Comparison of ENCODE assay signal across 18 cellular contexts in the genomic region with DNA sequence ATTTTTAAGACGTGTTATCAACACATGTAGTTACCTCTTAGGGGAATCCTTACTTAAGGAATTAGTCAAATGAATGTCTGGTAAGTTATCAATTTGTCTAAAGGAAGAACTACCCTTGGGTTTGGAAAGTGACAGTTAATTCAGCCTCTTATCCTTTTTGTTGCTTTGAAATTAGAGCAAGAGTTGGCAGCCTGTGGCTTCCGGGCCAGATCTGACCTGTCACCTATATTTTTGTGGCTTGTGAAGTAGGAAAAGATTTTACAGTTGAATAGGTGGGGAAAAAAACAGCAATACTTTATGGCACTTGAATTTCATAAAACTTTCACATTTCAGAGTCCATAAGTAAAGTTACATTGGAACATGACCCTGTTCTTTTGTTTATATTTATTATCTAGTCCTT. TPM values are rescaled to one million over a fixed set of nuclear protein-coding genes. Genes with fewer than 3 reads are reported as not detected.
DNase-seq lines count a peak whose midpoint lies in the region; ATAC-seq, FAIRE-seq and TF ChIP-seq lines count a peak whose summit lies in the region.
"Had no signal": no experiment of that assay in that cellular context is flagged by ENCODE, and none has a peak within 500 bp of the region (broad histone marks: within the 10 kb centered on the region; RNA-seq: fewer than 3 reads in every experiment).

No MANE protein-coding gene starts in this region.

- H3K9ac ChIP-seq in adipocyte (ENCODE audit: low read length): peak overlapping the region; percentile 1
- H3K9ac ChIP-seq: GM23248 had no signal

- peak overlapping the region; percentile 2 for H3K4me3 ChIP-seq in adipocyte (ENCODE audit: low read length)
- H3K4me3 ChIP-seq in naive thymus-derived CD4-positive, alpha-beta T cell (ENCODE audit: low read length): peak overlapping the region; percentile 6
- no peak overlapping the region for H3K4me3 ChIP-seq in OCI-LY7 (ENCODE audit: low read depth, low read length, poor library complexity, severe bottlenecking)
- H3K4me3 ChIP-seq: A549, cardiac muscle cell, GM23248, vagina had no signal

- peak overlapping the region; percentile 14 for H3K27ac ChIP-seq in naive thymus-derived CD4-positive, alpha-beta T cell (ENCODE audit: low read depth, low read length)
- H3K27ac ChIP-seq in OCI-LY7 (ENCODE audit: low read depth, low read length, poor library complexity, severe bottlenecking): no peak overlapping the region
- H3K27ac ChIP-seq: A549, cardiac muscle cell, GM23248, vagina had no signal

- H3K36me3 Mint-ChIP-seq in activated CD8-positive, alpha-beta memory T cell treated with anti-CD3 and anti-CD28 coated beads, Interleukin-2, amount 10 ng/mL, durations not matched to agents 7 days and 5 days: peaks cover 82% of the 10 kb centered on the region
- peaks cover 5 to 72% (median 24%) of the 10 kb centered on the region in 5 donors for H3K36me3 Mint-ChIP-seq in naive thymus-derived CD4-positive, alpha-beta T cell

- no peaks in the 10 kb centered on the region for H3K27me3 ChIP-seq in adipocyte (replicated peaks; ENCODE audit: control insufficient read depth, insufficient read depth, low read length)
- no peaks in the 10 kb centered on the region for H3K27me3 ChIP-seq in naive thymus-derived CD4-positive, alpha-beta T cell (ENCODE audit: control insufficient read depth in 2 of 2, insufficient read depth in 2 of 2, low read length in 2 of 2)
- H3K27me3 ChIP-seq: cardiac muscle cell, vagina had no signal

- CTCF ChIA-PET in activated CD8-positive, alpha-beta memory T cell treated with anti-CD3 and anti-CD28 coated beads, Interleukin-2, amount 10 ng/mL, durations not matched to agents 7 days and 5 days (lab: Charles Lee): interaction anchor here (1.7 to 1.8 kb wide), 2 partner anchors 16 to 155 kb away, joined by 4 to 6 read pairs; no protein-coding TSS in a partner anchor
- CTCF ChIA-PET in naive thymus-derived CD4-positive, alpha-beta T cell (lab: Charles Lee): interaction anchor here (0.6 to 1.4 kb wide), 5 partner anchors 8 to 588 kb away, joined by 3 to 5 read pairs (median 4); no protein-coding TSS in a partner anchor
- CTCF ChIA-PET in OCI-LY7 (lab: Charles Lee; ENCODE audit: unreplicated experiment): no interaction called here

- FAIRE-seq in RCC 7860 (lab: Jason Lieb, UNC): peak; percentile 58
- FAIRE-seq: A549, D721Med had no signal

- BruUV-seq in OCI-LY7 (replicated peaks; lab: Mats Ljungman, UMichigan): no TSS peak

- H3K9me3 Mint-ChIP-seq in activated CD8-positive, alpha-beta memory T cell treated with anti-CD3 and anti-CD28 coated beads, Interleukin-2, amount 10 ng/mL, durations not matched to agents 7 days and 5 days (ENCODE audit: low read depth): no peaks in the 10 kb centered on the region
- H3K9me3 Mint-ChIP-seq in naive thymus-derived CD4-positive, alpha-beta T cell: no peaks in the 10 kb centered on the region

- intact Hi-C loops in naive thymus-derived CD4-positive, alpha-beta T cell (cut with micrococcal nuclease): loop anchor here in 1 of 2 donors (5.0 kb wide), 2 partner anchors 118 to 268 kb away; no protein-coding TSS in a partner anchor
- intact Hi-C loops in OCI-LY7 (cut with micrococcal nuclease; ENCODE audit: unreplicated experiment): no loop called here

- H2AFZ ChIP-seq in OCI-LY7 (ENCODE audit: low read length): no peak overlapping the region
- H2AFZ ChIP-seq: GM23248 had no signal

- H3K4me1 ChIP-seq in adipocyte (ENCODE audit: control insufficient read depth, insufficient read depth, low read length) (peaks cover 65% of the 10 kb centered on the region), OCI-LY7 (ENCODE audit: insufficient read depth, low read length, poor library complexity, severe bottlenecking) (peaks cover 38% of the 10 kb centered on the region)
- peaks cover 57 to 71% of the 10 kb centered on the region in 2 donors for H3K4me1 ChIP-seq in naive thymus-derived CD4-positive, alpha-beta T cell (ENCODE audit: control insufficient read depth in 2 of 2, insufficient read depth in 2 of 2, low read length in 2 of 2)

- H3K27ac Mint-ChIP-seq in activated CD8-positive, alpha-beta memory T cell treated with anti-CD3 and anti-CD28 coated beads, Interleukin-2, amount 10 ng/mL, durations not matched to agents 7 days and 5 days: peak overlapping the region; percentile 52
- H3K27ac Mint-ChIP-seq in naive thymus-derived CD4-positive, alpha-beta T cell: peak overlapping the region in 8 of 9 donors; percentile 15 to 89 (median 51)

- TF ChIP-seq CTCF in OCI-LY7 (conservative IDR thresholded peaks at IDR 0.05; ENCODE audit: low read length): no peak

- H3K79me2 ChIP-seq in OCI-LY7 (ENCODE audit: insufficient read depth, low read depth, low read length): peaks cover 95% of the 10 kb centered on the region

- POLR2A ChIA-PET in naive thymus-derived CD4-positive, alpha-beta T cell (lab: Charles Lee): interaction anchor here (0.6 to 1.8 kb wide), 4 partner anchors 49 to 969 kb away, joined by 3 to 4 read pairs (median 4); no protein-coding TSS in a partner anchor
- POLR2A ChIA-PET in OCI-LY7 (lab: Charles Lee): interaction anchor here (0.6 to 1.4 kb wide), 2 partner anchors 12 to 24 kb away, joined by 3 read pairs; no protein-coding TSS in a partner anchor

- peak; percentile 24 for ATAC-seq in activated CD8-positive, alpha-beta memory T cell treated with anti-CD3 and anti-CD28 coated beads, Interleukin-2, amount 10 ng/mL, durations not matched to agents 7 days and 5 days
- no peak for ATAC-seq in naive thymus-derived CD4-positive, alpha-beta T cell
- no peak for ATAC-seq in GM19035 (IDR thresholded peaks at IDR 0.05; ENCODE audit: unreplicated experiment)
- ATAC-seq: A549 had no signal

- H3K36me3 ChIP-seq in adipocyte (ENCODE audit: control insufficient read depth, insufficient read depth, low read length, severe bottlenecking): peaks cover 7% of the 10 kb centered on the region
- H3K36me3 ChIP-seq in naive thymus-derived CD4-positive, alpha-beta T cell (ENCODE audit: control insufficient read depth in 2 of 3, insufficient read depth in 3 of 3, low read length in 3 of 3): no peaks in the 10 kb centered on the region
- peaks cover 91% of the 10 kb centered on the region for H3K36me3 ChIP-seq in OCI-LY7 (ENCODE audit: insufficient read depth, low read length)
- H3K36me3 ChIP-seq: cardiac muscle cell, vagina had no signal

- peak; percentile 67 for DNase-seq in activated CD8-positive, alpha-beta memory T cell treated with anti-CD3 and anti-CD28 coated beads, Interleukin-2, amount 10 ng/mL, durations not matched to agents 7 days and 5 days
- DNase-seq in activated CD8-positive, alpha-beta memory T cell treated with anti-CD3 and anti-CD28 coated beads, Interleukin-2, amount 50 U/mL, for 48 hours: no peak
- DNase-seq in RCC 7860 (ENCODE audit: low spot score) (no peak), adipocyte (ENCODE audit: low read depth) (no peak), OCI-LY7 (ENCODE audit: low spot score) (no peak), GM19240 (ENCODE audit: insufficient read length, low spot score) (no peak)
- DNase-seq in naive thymus-derived CD4-positive, alpha-beta T cell: peak in 3 of 9 donors; percentile 22 to 38 (median 22)
- DNase-seq: GM23248; mesendoderm; NCI-H1048; NCI-H2227 treated with DMSO at 0.1 percent for 48 hours; posterior cingulate gyrus; stimulated activated CD4-positive, alpha-beta T cell treated with anti-CD3 and anti-CD28 coated beads, Interleukin-1b, Interleukin-23, amount 100 ng/mL, for 48 hours had no signal

- H3K9me2 ChIP-seq in OCI-LY7 (ENCODE audit: insufficient read depth, low read length): no peaks in the 10 kb centered on the region

- H3K4me3 Mint-ChIP-seq in activated CD8-positive, alpha-beta memory T cell treated with anti-CD3 and anti-CD28 coated beads, Interleukin-2, amount 10 ng/mL, durations not matched to agents 7 days and 5 days: peak overlapping the region; percentile 8
- peak overlapping the region; percentile 39 to 98 (median 80) for H3K4me3 Mint-ChIP-seq in naive thymus-derived CD4-positive, alpha-beta T cell

- peaks cover 35% of the 10 kb centered on the region for H4K20me1 ChIP-seq in OCI-LY7 (ENCODE audit: insufficient read depth, low read length)

- no peaks in the 10 kb centered on the region for H3K27me3 Mint-ChIP-seq in activated CD8-positive, alpha-beta memory T cell treated with anti-CD3 and anti-CD28 coated beads, Interleukin-2, amount 10 ng/mL, durations not matched to agents 7 days and 5 days
- no peaks in the 10 kb centered on the region for H3K27me3 Mint-ChIP-seq in naive thymus-derived CD4-positive, alpha-beta T cell

- no peaks in the 10 kb centered on the region for H3K9me3 ChIP-seq in adipocyte (ENCODE audit: control insufficient read depth, low read length)
- no peaks in the 10 kb centered on the region for H3K9me3 ChIP-seq in naive thymus-derived CD4-positive, alpha-beta T cell (ENCODE audit: control insufficient read depth in 2 of 3, low read length in 3 of 3)
- no peaks in the 10 kb centered on the region for H3K9me3 ChIP-seq in OCI-LY7 (ENCODE audit: low read length)
- H3K9me3 ChIP-seq: A549, vagina had no signal

- H3K4me1 Mint-ChIP-seq in activated CD8-positive, alpha-beta memory T cell treated with anti-CD3 and anti-CD28 coated beads, Interleukin-2, amount 10 ng/mL, durations not matched to agents 7 days and 5 days: peaks cover 86% of the 10 kb centered on the region
- peaks cover 0 to 98% (median 92%) of the 10 kb centered on the region in 7 donors for H3K4me1 Mint-ChIP-seq in naive thymus-derived CD4-positive, alpha-beta T cell

- H3K4me2 ChIP-seq in OCI-LY7 (ENCODE audit: low read length): no peak overlapping the region
- H3K4me2 ChIP-seq: A549 had no signal

RNA-seq across cellular contexts. Expression of a gene that starts 5.5 kb away (rescaled TPM):
- total RNA-seq in activated CD8-positive, alpha-beta memory T cell treated with anti-CD3 and anti-CD28 coated beads, Interleukin-2, amount 10 ng/mL, durations not matched to agents 7 days and 5 days: 100 to 1,000 TPM in 1 of 2 experiments, 10 to 100 TPM in 1; 82.9 to 124 TPM
- 10 to 100 TPM; 25.5 to 92.7 (median 87.9) TPM for total RNA-seq in naive thymus-derived CD4-positive, alpha-beta T cell
- 100 to 1,000 TPM; 183 to 193 TPM for polyA plus RNA-seq in naive thymus-derived CD4-positive, alpha-beta T cell
- 15.2 and 20.9 TPM in 2 replicates for total RNA-seq in OCI-LY7 (2014; rRNA removed; shearing (Covaris generic))
- 56.1 and 64.7 TPM in 2 replicates for total RNA-seq in OCI-LY7 (2022)

RNA-seq across cellular contexts. Expression of a gene that starts 5.5 kb away (rescaled TPM):
- 10 to 100 TPM; 29.2 to 34.7 TPM for total RNA-seq in activated CD8-positive, alpha-beta memory T cell treated with anti-CD3 and anti-CD28 coated beads, Interleukin-2, amount 10 ng/mL, durations not matched to agents 7 days and 5 days
- total RNA-seq in naive thymus-derived CD4-positive, alpha-beta T cell: 10 to 100 TPM in 3 of 5 experiments, 1 to 10 TPM in 2; 8.8 to 45.5 (median 34.0) TPM
- polyA plus RNA-seq in naive thymus-derived CD4-positive, alpha-beta T cell: 1 to 10 TPM; 1.8 to 2.1 TPM
- 26.3 and 31.5 TPM in 2 replicates for total RNA-seq in OCI-LY7 (2014; rRNA removed; shearing (Covaris generic))
- 22.2 and 26.6 TPM in 2 replicates for total RNA-seq in OCI-LY7 (2022)
